Comparison of ENCODE assay signal across 23 cellular contexts in the genomic region with DNA sequence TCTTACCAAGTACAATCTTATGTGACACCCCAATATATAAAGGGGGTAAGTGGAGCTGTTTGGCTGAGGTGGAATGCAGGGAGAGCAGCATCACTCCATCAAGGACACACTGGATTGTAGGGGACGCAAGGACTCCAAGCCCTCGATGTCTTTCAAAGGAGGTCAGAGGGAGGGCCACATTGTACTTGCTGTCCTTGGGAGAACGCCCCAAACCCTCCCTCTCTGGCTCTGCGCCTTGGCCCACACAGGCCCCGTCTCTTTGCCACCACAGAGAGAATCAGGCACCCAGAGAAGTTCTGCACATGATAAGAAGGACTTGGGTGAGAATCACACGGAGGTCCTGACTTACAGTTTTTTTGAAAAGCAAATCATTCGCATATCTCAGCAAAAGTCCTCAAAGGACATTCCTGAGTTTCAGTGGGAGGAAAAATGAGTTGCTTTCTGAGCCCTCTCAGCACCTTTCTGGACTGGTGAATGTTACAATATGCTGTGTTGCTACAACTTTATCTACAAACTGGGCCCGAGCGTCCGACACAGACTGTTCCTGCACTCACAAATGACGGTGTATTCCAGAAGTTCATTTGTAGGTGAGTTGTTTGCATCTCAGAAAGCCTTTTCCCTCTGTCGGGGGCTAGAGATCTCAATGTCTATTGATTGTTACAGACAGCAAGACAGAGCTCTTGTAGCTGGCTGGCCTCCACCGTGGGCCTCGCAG.
A peak's percentile ranks its signal among the peaks of the same experiment; 100 is the strongest.
DNase-seq lines count a peak whose midpoint lies in the region; ATAC-seq and TF ChIP-seq lines count a peak whose summit lies in the region.
"Had no signal": no experiment of that assay in that cellular context is flagged by ENCODE, and none has a peak within 500 bp of the region (broad histone marks: within the 10 kb centered on the region; RNA-seq: fewer than 3 reads in every experiment).

No MANE protein-coding gene starts in this region.

- DNase-seq in Right ventricle myocardium superior, result peak; percentile 57
- no peak for DNase-seq in cardiac septum (ENCODE audit: low spot score)
- no peak for DNase-seq in left cardiac atrium
- DNase-seq in neural crest cell (ENCODE audit: low read depth, low spot score), result no peak
- DNase-seq in C1 segment of cervical spinal cord (lab: John Stamatoyannopoulos, UW), result no peak
- DNase-seq in stimulated activated naive CD8-positive, alpha-beta T cell treated with anti-CD3 and anti-CD28 coated beads, Interleukin-15, Interleukin-2, amounts not matched to agents 100 U/mL and 50 U/mL, for 24 hours, result no peak
- DNase-seq: AML-193; Calu3; CD8-positive, alpha-beta memory T cell; DMS153; GOT3; MV-4-11; NCI-H1105 treated with DMSO at 0.1 percent for 48 hours; NCI-H2081; NCI-H2171; NCI-H345; NCI-H524; NCI-H774; Peyer's patch had no signal

- H3K4me1 Mint-ChIP-seq in neural crest cell, result peaks cover 23% of the 10 kb centered on the region
- H3K4me1 Mint-ChIP-seq: CD8-positive, alpha-beta memory T cell had no signal

- intact Hi-C loops in Right ventricle myocardium superior (cut with DNase I) (no loop called here), cardiac septum (cut with DNase I) (no loop called here), left cardiac atrium (cut with DNase I) (no loop called here)

- peak; percentile 65 for ATAC-seq in Right ventricle myocardium superior (ENCODE audit: poor library complexity)
- ATAC-seq in left cardiac atrium, result peak; percentile 35 to 47
- ATAC-seq in stimulated activated naive CD8-positive, alpha-beta T cell treated with anti-CD3 and anti-CD28 coated beads, Interleukin-15, Interleukin-2, amounts not matched to agents 100 U/mL and 50 U/mL, for 24 hours, result no peak
- no peak for ATAC-seq in GM21447 (IDR thresholded peaks at IDR 0.05; ENCODE audit: unreplicated experiment)
- no peak for ATAC-seq in HG02759 (IDR thresholded peaks at IDR 0.05; ENCODE audit: unreplicated experiment)
- ATAC-seq: HCT116 had no signal

- H3K36me3 Mint-ChIP-seq in neural crest cell (ENCODE audit: low read depth), result no peaks in the 10 kb centered on the region
- H3K36me3 Mint-ChIP-seq: CD8-positive, alpha-beta memory T cell; IgD-negative memory B cell had no signal

- H3K27me3 Mint-ChIP-seq in neural crest cell (ENCODE audit: low read depth), result no peaks in the 10 kb centered on the region

- peak overlapping the region; percentile 89 for H3K27ac Mint-ChIP-seq in neural crest cell (ENCODE audit: unreplicated experiment)
- H3K27ac Mint-ChIP-seq: CD8-positive, alpha-beta memory T cell; IgD-negative memory B cell had no signal

- TF ChIP-seq CTCF in neural crest cell (conservative IDR thresholded peaks at IDR 0.05), result no peak

- no peak overlapping the region for H3K4me3 Mint-ChIP-seq in neural crest cell
- H3K4me3 Mint-ChIP-seq: CD8-positive, alpha-beta memory T cell; IgD-negative memory B cell had no signal

- H3K9me3 Mint-ChIP-seq in neural crest cell, result peaks cover 7% of the 10 kb centered on the region

Comparison
In these comparisons a context has a peak if more than half of its experiments do, and no peak if none do; other contexts are left out.
1. ATAC-seq: peak in Right ventricle myocardium superior (single experiment) and left cardiac atrium (2 of 2); none in stimulated activated naive CD8-positive, alpha-beta T cell treated with anti-CD3 and anti-CD28 coated beads, Interleukin-15, Interleukin-2, amounts not matched to agents 100 U/mL and 50 U/mL, for 24 hours (single experiment), GM21447 (single experiment) and HG02759 (single experiment).